1 cellular context compared by ENCODE assay signal in genomic region chr16:30352488-30353401, GRCh38.
TF ChIP-seq lines count a peak whose summit lies in the region.

No MANE protein-coding gene starts in this region.

TF ChIP-seq in endothelial cell of umbilical vein, 7 proteins besides CTCF, POLR2A, EP300 and RAD21:
- TF ChIP-seq JUN (IDR thresholded peaks at IDR 0.05; ENCODE audit: borderline replicate concordance, insufficient read depth, insufficient read length, low read depth), result no peak
- TF ChIP-seq MYC (IDR thresholded peaks at IDR 0.05; ENCODE audit: low read depth, low read length), result no peak
- no peak for TF ChIP-seq EZH2 (IDR thresholded peaks at IDR 0.05; ENCODE audit: borderline replicate concordance, low read depth, low read length, severe bottlenecking)
- TF ChIP-seq FOS (IDR thresholded peaks at IDR 0.05; ENCODE audit: borderline replicate concordance, insufficient read depth, low read length), result no peak
- TF ChIP-seq MAX (IDR thresholded peaks at IDR 0.05; ENCODE audit: insufficient read depth, insufficient read length), result no peak
- no peak for TF ChIP-seq GATA2 (IDR thresholded peaks at IDR 0.05; ENCODE audit: insufficient read depth, insufficient read length, low read depth, low read length)
- no peak for TF ChIP-seq POLR2AphosphoS5 (IDR thresholded peaks at IDR 0.05; ENCODE audit: insufficient read depth, low read depth, low read length)
